1 cellular context compared by ENCODE assay signal in the genomic region with DNA sequence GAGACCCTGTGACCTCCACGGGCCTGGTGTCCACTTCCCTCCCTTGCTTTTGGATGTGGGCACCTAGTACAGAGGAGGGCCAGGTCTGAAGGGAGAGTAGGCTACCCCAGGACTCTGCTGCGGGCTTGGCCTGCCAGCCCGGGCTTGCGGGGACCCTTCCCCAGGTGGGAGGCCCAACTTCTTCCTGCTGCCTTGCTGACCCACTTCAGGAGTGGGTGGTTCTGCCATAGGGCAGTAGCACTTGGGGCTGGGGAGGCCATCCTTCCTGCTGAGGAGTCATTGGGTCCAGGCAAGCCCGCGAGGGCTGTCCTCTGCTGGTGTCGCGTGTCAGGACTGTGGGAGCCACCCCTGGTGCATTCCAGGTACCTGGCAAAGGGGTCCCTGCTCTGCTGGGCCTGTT.
TF ChIP-seq lines count a peak whose summit lies in the region.

No MANE protein-coding gene starts in this region.

TF ChIP-seq in HepG2, 621 proteins besides CTCF, POLR2A, EP300 and RAD21 (continued from another document):
- no peak for TF ChIP-seq ZBTB40 (IDR thresholded peaks at IDR 0.05)
- no peak for TF ChIP-seq ZBTB40 (CRISPR knock-in tag; IDR thresholded peaks at IDR 0.05)
- TF ChIP-seq NAIF1 (CRISPR knock-in tag; IDR thresholded peaks at IDR 0.05; ENCODE audit: borderline replicate concordance), result no peak
- TF ChIP-seq ZNF740 (CRISPR knock-in tag; IDR thresholded peaks at IDR 0.05), result no peak
- no peak for TF ChIP-seq EHMT2 (IDR thresholded peaks at IDR 0.05; ENCODE audit: borderline replicate concordance, low read depth, low read length)
- TF ChIP-seq FOXC1 (CRISPR knock-in tag; IDR thresholded peaks at IDR 0.05; ENCODE audit: borderline replicate concordance), result no peak
- no peak for TF ChIP-seq ZNF33A (CRISPR knock-in tag; IDR thresholded peaks at IDR 0.05; ENCODE audit: borderline replicate concordance)
- no peak for TF ChIP-seq HOXA5 (CRISPR knock-in tag; IDR thresholded peaks at IDR 0.05)
